9 cellular contexts compared by ENCODE assay signal in genomic region chr7:102466097-102466496, GRCh38. TPM values are rescaled to one million over a fixed set of nuclear protein-coding genes. Genes with fewer than 3 reads are reported as not detected.
A peak's percentile ranks its signal among the peaks of the same experiment; 100 is the strongest.
DNase-seq lines count a peak whose midpoint lies in the region; ATAC-seq and TF ChIP-seq lines count a peak whose summit lies in the region.
"Had no signal": no experiment of that assay in that cellular context is flagged by ENCODE, and none has a peak within 500 bp of the region (broad histone marks: within the 10 kb centered on the region; RNA-seq: fewer than 3 reads in every experiment).

No MANE protein-coding gene starts in this region.

- TF ChIP-seq CTCF in Caco-2 (IDR thresholded peaks at IDR 0.05; ENCODE audit: insufficient read depth in 1 of 2, low read depth in 1 of 2, low read length in 1 of 2, severe bottlenecking in 1 of 2, unreplicated experiment in 1 of 2) (no peak), MM.1S (IDR thresholded peaks at IDR 0.05; ENCODE audit: low read length) (no peak), neural progenitor cell (IDR thresholded peaks at IDR 0.05) (no peak), omental fat pad (IDR thresholded peaks at IDR 0.05) (no peak), vagina (IDR thresholded peaks at IDR 0.05) (no peak)

- H3K79me2 ChIP-seq in MM.1S (ENCODE audit: low read length) = peaks cover 72% of the 10 kb centered on the region
- peaks cover 23% of the 10 kb centered on the region for H3K79me2 ChIP-seq in neural progenitor cell (ENCODE audit: low read depth)

- TF ChIP-seq POLR2A in vagina (IDR thresholded peaks at IDR 0.05) = no peak

- CTCF ChIA-PET in Caco-2 (lab: Charles Lee) = interaction anchor here (0.7 to 1.0 kb wide), 2 partner anchors 8 to 61 kb away, joined by 4 to 7 read pairs; no protein-coding TSS in a partner anchor

- no peaks in the 10 kb centered on the region for H4K20me1 ChIP-seq in MM.1S (ENCODE audit: insufficient read depth, low read length)
- peaks cover 5% of the 10 kb centered on the region for H4K20me1 ChIP-seq in neural progenitor cell (ENCODE audit: low read depth)

- POLR2A ChIA-PET in Caco-2 (lab: Charles Lee) = no interaction called here

- H3K27me3 ChIP-seq in Caco-2 (replicated peaks; ENCODE audit: control insufficient read depth, insufficient read depth, low read length) (no peaks in the 10 kb centered on the region), MM.1S (replicated peaks; ENCODE audit: insufficient read depth, low read length) (no peaks in the 10 kb centered on the region), neural progenitor cell (no peaks in the 10 kb centered on the region), vagina (no peaks in the 10 kb centered on the region)
- H3K27me3 ChIP-seq: gastrocnemius medialis had no signal

- H3F3A ChIP-seq in MM.1S (ENCODE audit: insufficient read depth, low read length) (peaks cover 11% of the 10 kb centered on the region), neural progenitor cell (ENCODE audit: low read depth) (no peaks in the 10 kb centered on the region)

- H3K9me3 ChIP-seq in Caco-2 = no peaks in the 10 kb centered on the region
- H3K9me3 ChIP-seq in MM.1S (replicated peaks; ENCODE audit: insufficient read depth, low read length) = no peaks in the 10 kb centered on the region
- H3K9me3 ChIP-seq in neural progenitor cell (ENCODE audit: low read depth) = no peaks in the 10 kb centered on the region
- no peaks in the 10 kb centered on the region for H3K9me3 ChIP-seq in vagina
- H3K9me3 ChIP-seq: gastrocnemius medialis had no signal

- H3K4me3 Mint-ChIP-seq in Caco-2 (ENCODE audit: unreplicated experiment) = peak overlapping the region; percentile 87
- H3K4me3 Mint-ChIP-seq in dendritic cell treated with granulocyte-macrophage colony-stimulating factor and Interleukin-4, amounts not matched to agents 40 ng/mL and 50 ng/mL, for 4 days = no peak overlapping the region
- H3K4me3 Mint-ChIP-seq in neural progenitor cell = peak overlapping the region; percentile 96

- H3K9ac ChIP-seq in MM.1S (ENCODE audit: low read length) (peak overlapping the region; percentile 88; the same call in 1 of the 2 replicates), neural progenitor cell (no peak overlapping the region)

- BruUV-seq in Caco-2 (replicated peaks; lab: Mats Ljungman, UMichigan) = TSS peak; percentile 28

- no peak overlapping the region for H3K4me3 ChIP-seq in Caco-2 (ENCODE audit: low read depth, low read length)
- peak overlapping the region; percentile 100 for H3K4me3 ChIP-seq in MM.1S (ENCODE audit: low read length)
- peak overlapping the region; percentile 99 for H3K4me3 ChIP-seq in neural progenitor cell
- H3K4me3 ChIP-seq in vagina = peak overlapping the region in 1 of 2 donors; percentile 95

- H3K4me1 Mint-ChIP-seq in Caco-2 (ENCODE audit: low read depth, unreplicated experiment) = peaks cover 8% of the 10 kb centered on the region
- H3K4me1 Mint-ChIP-seq in dendritic cell treated with granulocyte-macrophage colony-stimulating factor and Interleukin-4, amounts not matched to agents 40 ng/mL and 50 ng/mL, for 4 days (ENCODE audit: low read depth) = peaks cover 38% of the 10 kb centered on the region
- H3K4me1 Mint-ChIP-seq in neural progenitor cell = peaks cover 17% of the 10 kb centered on the region

- H2AFZ ChIP-seq in MM.1S (ENCODE audit: low read length) = no peak overlapping the region
- H2AFZ ChIP-seq in neural progenitor cell (replicated peaks) = no peak overlapping the region

- ATAC-seq in omental fat pad (ENCODE audit: low FRiP score) (no peak), GM18868 (IDR thresholded peaks at IDR 0.05; ENCODE audit: unreplicated experiment) (no peak)

- peak overlapping the region; percentile 98 for H3K4me2 ChIP-seq in MM.1S (ENCODE audit: low read depth, low read length)
- H3K4me2 ChIP-seq in neural progenitor cell = peak overlapping the region; percentile 99

- H3K9me2 ChIP-seq in MM.1S (replicated peaks; ENCODE audit: insufficient read depth, low read length) = no peaks in the 10 kb centered on the region

- H3K27ac ChIP-seq in MM.1S (ENCODE audit: low read length) (peak overlapping the region; percentile 78; the same call in 1 of the 2 replicates), neural progenitor cell (no peak overlapping the region), vagina (no peak overlapping the region)

- intact Hi-C loops in Caco-2 (cut with micrococcal nuclease; ENCODE audit: unreplicated experiment) = no loop called here
- intact Hi-C loops in dendritic cell treated with granulocyte-macrophage colony-stimulating factor and Interleukin-4, amounts not matched to agents 40 ng/mL and 50 ng/mL, for 4 days (cut with micrococcal nuclease) = no loop called here
- intact Hi-C loops in vagina (cut with DNase I) = no loop called here

- no peaks in the 10 kb centered on the region for H3K9me3 Mint-ChIP-seq in Caco-2 (ENCODE audit: unreplicated experiment)
- H3K9me3 Mint-ChIP-seq in dendritic cell treated with granulocyte-macrophage colony-stimulating factor and Interleukin-4, amounts not matched to agents 40 ng/mL and 50 ng/mL, for 4 days = no peaks in the 10 kb centered on the region
- no peaks in the 10 kb centered on the region for H3K9me3 Mint-ChIP-seq in neural progenitor cell

- H3K27me3 Mint-ChIP-seq in Caco-2 (ENCODE audit: insufficient read depth, unreplicated experiment) (no peaks in the 10 kb centered on the region), neural progenitor cell (ENCODE audit: insufficient read depth, low read depth) (peaks cover 6% of the 10 kb centered on the region)
- peaks cover 6% of the 10 kb centered on the region for H3K27me3 Mint-ChIP-seq in dendritic cell treated with granulocyte-macrophage colony-stimulating factor and Interleukin-4, amounts not matched to agents 40 ng/mL and 50 ng/mL, for 4 days

- H3K4me1 ChIP-seq in Caco-2 = peaks cover 5% of the 10 kb centered on the region; the same call in 1 of the 2 replicates
- H3K4me1 ChIP-seq in MM.1S (ENCODE audit: low read length) = peaks cover 10% of the 10 kb centered on the region; the same call in 1 of the 2 replicates
- H3K4me1 ChIP-seq in neural progenitor cell = no peaks in the 10 kb centered on the region
- H3K4me1 ChIP-seq in vagina = peaks cover 30% of the 10 kb centered on the region

- H3K36me3 ChIP-seq in Caco-2 (ENCODE audit: control insufficient read depth, insufficient read depth, low read length) (no peaks in the 10 kb centered on the region; the same call in 1 of the 2 replicates), MM.1S (replicated peaks; ENCODE audit: insufficient read depth, low read length) (no peaks in the 10 kb centered on the region), neural progenitor cell (no peaks in the 10 kb centered on the region), vagina (no peaks in the 10 kb centered on the region)
- H3K36me3 ChIP-seq: gastrocnemius medialis had no signal

- H3K27ac Mint-ChIP-seq in Caco-2 (ENCODE audit: unreplicated experiment) = no peak overlapping the region
- peak overlapping the region; percentile 91 for H3K27ac Mint-ChIP-seq in dendritic cell treated with granulocyte-macrophage colony-stimulating factor and Interleukin-4, amounts not matched to agents 40 ng/mL and 50 ng/mL, for 4 days
- H3K27ac Mint-ChIP-seq in neural progenitor cell = no peak overlapping the region

- H3K36me3 Mint-ChIP-seq in Caco-2 (ENCODE audit: insufficient read depth, unreplicated experiment) (peaks cover 31% of the 10 kb centered on the region), neural progenitor cell (peaks cover 4% of the 10 kb centered on the region)
- peaks cover 57% of the 10 kb centered on the region for H3K36me3 Mint-ChIP-seq in dendritic cell treated with granulocyte-macrophage colony-stimulating factor and Interleukin-4, amounts not matched to agents 40 ng/mL and 50 ng/mL, for 4 days (ENCODE audit: low read depth)

- no peak for DNase-seq in Caco-2
- no peak for DNase-seq in MM.1S
- no peak for DNase-seq in neural progenitor cell (ENCODE audit: low spot score)
- DNase-seq in SKM-1 treated with dmso at 0.1 percent for 144 hours (lab: John Stamatoyannopoulos, UW; ENCODE audit: unreplicated experiment) = no peak
- no peak for DNase-seq in omental fat pad (ENCODE audit: low spot score)
- no peak for DNase-seq in vagina (ENCODE audit: extremely low spot score in 2 of 2)
- DNase-seq: gastrocnemius medialis had no signal

RNA-seq across cellular contexts. Expression of gene LRWD1, which starts 1.3 kb away (rescaled TPM):
- total RNA-seq in Caco-2 (2022) (23.6 and 25.3 TPM in 2 replicates), neural progenitor cell (ENCODE audit: low replicate concordance) (16.9 and 31.8 TPM in 2 replicates), omental fat pad (10 to 100 TPM in 3 of 4 donors, 1 to 10 TPM in 1; 9.8 to 19.3 (median 11.4) TPM), vagina (11.0 TPM)

RNA-seq across cellular contexts. Expression of gene ALKBH4, which starts 1.4 kb away (rescaled TPM):
- total RNA-seq in Caco-2 (2022) (13.8 and 15.0 TPM in 2 replicates), neural progenitor cell (ENCODE audit: low replicate concordance) (6.5 and 50.7 TPM in 2 replicates), omental fat pad (10 to 100 TPM in 2 of 4 donors, 1 to 10 TPM in 2; 7.9 to 12.6 (median 9.7) TPM), vagina (8.3 TPM)

RNA-seq across cellular contexts. Expression of gene POLR2J, which starts 12.6 kb away (rescaled TPM):
- total RNA-seq in Caco-2 (2022) = 68.1 and 70.0 TPM in 2 replicates
- 11.4 and 26.2 TPM in 2 replicates for total RNA-seq in neural progenitor cell (ENCODE audit: low replicate concordance)
- 10 to 100 TPM; 15.4 to 26.6 (median 18.3) TPM for total RNA-seq in omental fat pad
- 20.1 TPM for total RNA-seq in vagina

RNA-seq across cellular contexts. Expression of gene ORAI2, which starts 32.7 kb away (rescaled TPM):
- total RNA-seq in Caco-2 (2022) = 19.4 and 20.2 TPM in 2 replicates
- total RNA-seq in neural progenitor cell (ENCODE audit: low replicate concordance) = 15.7 and 21.9 TPM in 2 replicates
- 10 to 100 TPM; 11.4 to 31.6 (median 26.6) TPM for total RNA-seq in omental fat pad
- 15.5 TPM for total RNA-seq in vagina

RNA-seq across cellular contexts. Expression of gene RASA4B, which starts 51.5 kb away (rescaled TPM):
- total RNA-seq in Caco-2 (2022) = 2.9 and 3.2 TPM in 2 replicates
- 0.99 and 3.9 TPM in 2 replicates for total RNA-seq in neural progenitor cell (ENCODE audit: low replicate concordance)
- 1 to 10 TPM; 5.0 to 9.1 (median 6.7) TPM for total RNA-seq in omental fat pad
- total RNA-seq in vagina = 19.6 TPM
